ENCODE assay signal across 1 cellular context in genomic region chr16:69324013-69324531, GRCh38.
TF ChIP-seq lines count a peak whose summit lies in the region.

No MANE protein-coding gene starts in this region.

TF ChIP-seq in HepG2, 621 proteins besides CTCF, POLR2A, EP300 and RAD21 (continues in another document):
- TF ChIP-seq ZNF761 (CRISPR knock-in tag; conservative IDR thresholded peaks at IDR 0.05) (no peak), KDM2A (CRISPR knock-in tag; IDR thresholded peaks at IDR 0.05; ENCODE audit: borderline replicate concordance, low read depth) (no peak), ZNF569 (CRISPR knock-in tag; IDR thresholded peaks at IDR 0.05; ENCODE audit: borderline replicate concordance) (no peak), JDP2 (CRISPR knock-in tag; IDR thresholded peaks at IDR 0.05; ENCODE audit: borderline replicate concordance) (no peak), SNAPC2 (CRISPR knock-in tag; IDR thresholded peaks at IDR 0.05) (no peak), ZNF749 (CRISPR knock-in tag; IDR thresholded peaks at IDR 0.05; ENCODE audit: borderline replicate concordance) (no peak), MZF1 (CRISPR knock-in tag; IDR thresholded peaks at IDR 0.05; ENCODE audit: borderline replicate concordance) (no peak), NCOA1 (CRISPR knock-in tag; IDR thresholded peaks at IDR 0.05) (no peak), TFE3 (CRISPR knock-in tag; IDR thresholded peaks at IDR 0.05) (no peak), ELF3 (CRISPR knock-in tag; IDR thresholded peaks at IDR 0.05) (0 out of 2 replicates have a peak, but pooled peaks have one; percentile 17), TCF12 (IDR thresholded peaks at IDR 0.05) (no peak), TCF12 (CRISPR knock-in tag; IDR thresholded peaks at IDR 0.05) (no peak), ZNF510 (CRISPR knock-in tag; IDR thresholded peaks at IDR 0.05; ENCODE audit: low read depth) (no peak), MYC (CRISPR knock-in tag; IDR thresholded peaks at IDR 0.05; ENCODE audit: borderline replicate concordance) (no peak), ZNF850 (CRISPR knock-in tag; conservative IDR thresholded peaks at IDR 0.05) (no peak), GMEB2 (CRISPR knock-in tag; IDR thresholded peaks at IDR 0.05; ENCODE audit: low read depth) (no peak), ZBTB7A (CRISPR knock-in tag; IDR thresholded peaks at IDR 0.05) (no peak), HNF1A (IDR thresholded peaks at IDR 0.05; ENCODE audit: low read depth) (no peak), HNF1A (CRISPR knock-in tag; IDR thresholded peaks at IDR 0.05; ENCODE audit: borderline replicate concordance) (no peak), HOXD1 (CRISPR knock-in tag; IDR thresholded peaks at IDR 0.05) (no peak), THAP8 (CRISPR knock-in tag; IDR thresholded peaks at IDR 0.05; ENCODE audit: borderline replicate concordance) (no peak), YY1 (IDR thresholded peaks at IDR 0.05; ENCODE audit: insufficient read depth, insufficient replicate concordance, low read depth, low read length) (no peak), ZFP62 (CRISPR knock-in tag; IDR thresholded peaks at IDR 0.05) (no peak), RBFOX2 (IDR thresholded peaks at IDR 0.05; ENCODE audit: low read depth, low read length) (peak; percentile 46; the same call in 1 of the 2 replicates), MLXIP (CRISPR knock-in tag; IDR thresholded peaks at IDR 0.05; ENCODE audit: borderline replicate concordance) (no peak), SRSF1 (optimal IDR thresholded peaks at IDR 0.05; ENCODE audit: low read depth, low read length) (no peak), ZNF678 (CRISPR knock-in tag; IDR thresholded peaks at IDR 0.05) (no peak), ZMAT3 (CRISPR knock-in tag; conservative IDR thresholded peaks at IDR 0.05) (no peak), RBM39 (IDR thresholded peaks at IDR 0.05; ENCODE audit: low read depth, low read length, poor library complexity, severe bottlenecking) (peak; percentile 3), ZNF512B (CRISPR knock-in tag; IDR thresholded peaks at IDR 0.05; ENCODE audit: borderline replicate concordance) (no peak), HMG20B (CRISPR knock-in tag; conservative IDR thresholded peaks at IDR 0.05) (no peak), CEBPB (IDR thresholded peaks at IDR 0.05; ENCODE audit: borderline replicate concordance, low read depth, low read length) (0 out of 2 replicates have a peak, but pooled peaks have one; percentile 16), ZNF274 (CRISPR knock-in tag; IDR thresholded peaks at IDR 0.05) (no peak), ZFX (CRISPR knock-in tag; IDR thresholded peaks at IDR 0.05; ENCODE audit: low read depth) (0 out of 2 replicates have a peak, but pooled peaks have one; percentile 8), RBM22 (optimal IDR thresholded peaks at IDR 0.05; ENCODE audit: low read length) (peak; percentile 30), ZNF580 (CRISPR knock-in tag; IDR thresholded peaks at IDR 0.05; ENCODE audit: borderline replicate concordance, low read depth) (no peak), ZNF790 (CRISPR knock-in tag; IDR thresholded peaks at IDR 0.05; ENCODE audit: borderline replicate concordance) (no peak), ZNF687 (CRISPR knock-in tag; IDR thresholded peaks at IDR 0.05) (0 out of 2 replicates have a peak, but pooled peaks have one; percentile 20), AKAP8 (CRISPR knock-in tag; IDR thresholded peaks at IDR 0.05) (no peak), ZNF430 (CRISPR knock-in tag; IDR thresholded peaks at IDR 0.05) (no peak), POLR2G (IDR thresholded peaks at IDR 0.05; ENCODE audit: low read depth, low read length) (0 out of 2 replicates have a peak, but pooled peaks have one; percentile 15), TAF1 (CRISPR knock-in tag; IDR thresholded peaks at IDR 0.05) (0 out of 2 replicates have a peak, but pooled peaks have one; percentile 15), FOXM1 (CRISPR knock-in tag; IDR thresholded peaks at IDR 0.05) (no peak), ZFP90 (CRISPR knock-in tag; IDR thresholded peaks at IDR 0.05; ENCODE audit: borderline replicate concordance) (no peak), FOXC1 (CRISPR knock-in tag; IDR thresholded peaks at IDR 0.05; ENCODE audit: borderline replicate concordance) (no peak), ZC3H13 (CRISPR knock-in tag; IDR thresholded peaks at IDR 0.05) (0 out of 2 replicates have a peak, but pooled peaks have one; percentile 35)
